In genomic region chr13:86608739-86609138, GRCh38 we compare ENCODE assay signal across 21 cellular contexts.
"Had no signal": no experiment of that assay in that cellular context is flagged by ENCODE, and none has a peak within 500 bp of the region (broad histone marks: within the 10 kb centered on the region; RNA-seq: fewer than 3 reads in every experiment).

No MANE protein-coding gene starts in this region.

- H3K4me3 Mint-ChIP-seq: activated B cell treated with CpG ODN at 0.5 μM for 24 hours; activated CD4-positive, alpha-beta T cell treated with anti-CD3 and anti-CD28 coated beads for 36 hours; activated naive CD8-positive, alpha-beta T cell treated with anti-CD3 and anti-CD28 coated beads for 36 hours; central memory CD8-positive, alpha-beta T cell; memory B cell; natural killer cell treated with Interleukin-12 subunit alpha and Interleukin-12 subunit beta and Interleukin-15 and Interleukin-18, amount 100 ng/mL, for 72 hours had no signal

- H3K27me3 Mint-ChIP-seq: activated B cell treated with CpG ODN at 0.5 μM for 24 hours; activated CD4-positive, alpha-beta T cell treated with anti-CD3 and anti-CD28 coated beads for 36 hours; activated naive CD8-positive, alpha-beta T cell treated with anti-CD3 and anti-CD28 coated beads for 36 hours; central memory CD8-positive, alpha-beta T cell; memory B cell; natural killer cell treated with Interleukin-12 subunit alpha and Interleukin-12 subunit beta and Interleukin-15 and Interleukin-18, amount 100 ng/mL, for 72 hours had no signal

- H3K4me1 Mint-ChIP-seq: activated B cell treated with CpG ODN at 0.5 μM for 24 hours; activated CD4-positive, alpha-beta T cell treated with anti-CD3 and anti-CD28 coated beads for 36 hours; activated naive CD8-positive, alpha-beta T cell treated with anti-CD3 and anti-CD28 coated beads for 36 hours; central memory CD8-positive, alpha-beta T cell; memory B cell had no signal

- H3K36me3 Mint-ChIP-seq: activated naive CD8-positive, alpha-beta T cell treated with anti-CD3 and anti-CD28 coated beads for 36 hours; memory B cell had no signal

- H3K27ac Mint-ChIP-seq: activated B cell treated with CpG ODN at 0.5 μM for 24 hours; activated CD4-positive, alpha-beta T cell treated with anti-CD3 and anti-CD28 coated beads for 36 hours; activated naive CD8-positive, alpha-beta T cell treated with anti-CD3 and anti-CD28 coated beads for 36 hours; memory B cell; natural killer cell treated with Interleukin-12 subunit alpha and Interleukin-12 subunit beta and Interleukin-15 and Interleukin-18, amount 100 ng/mL, for 72 hours had no signal

- H3K9me3 Mint-ChIP-seq: activated naive CD8-positive, alpha-beta T cell treated with anti-CD3 and anti-CD28 coated beads for 36 hours had no signal

- ATAC-seq: activated CD4-positive, alpha-beta T cell treated with anti-CD3 and anti-CD28 coated beads for 36 hours; gastrocnemius medialis; heart left ventricle; left colon; natural killer cell treated with Interleukin-12 subunit alpha and Interleukin-12 subunit beta and Interleukin-15 and Interleukin-18, amount 100 ng/mL, for 72 hours; pancreas; right cardiac atrium; stimulated activated naive CD8-positive, alpha-beta T cell treated with anti-CD3 and anti-CD28 coated beads, Interleukin-15, Interleukin-2, amounts not matched to agents 100 U/mL and 50 U/mL, for 24 hours had no signal

- FAIRE-seq: keratinocyte, pancreas had no signal

- DNase-seq: activated B cell treated with CpG ODN at 0.5 μM for 24 hours; activated CD4-positive, alpha-beta T cell treated with anti-CD3 and anti-CD28 coated beads for 36 hours; activated CD4-positive, alpha-beta T cell treated with anti-CD3 and anti-CD28 coated beads, Interleukin-2, amount 50 U/mL, for 4 hours; activated naive CD4-positive, alpha-beta T cell treated with Interleukin-2 at 50 U/mL for 16 hours; activated naive CD8-positive, alpha-beta T cell treated with anti-CD3 and anti-CD28 coated beads for 36 hours; activated T-cell treated with anti-CD3 and anti-CD28 coated beads, Interleukin-2, amount 50 U/mL, for 48 hours; amniotic stem cell; esophagus squamous epithelium; gastrocnemius medialis; heart left ventricle; left colon; pancreas; right cardiac atrium; stimulated activated CD4-positive, alpha-beta T cell treated with anti-CD3 and anti-CD28 coated beads, Interleukin-4, amount 100 ng/mL, for 24 hours; stimulated activated naive CD8-positive, alpha-beta T cell treated with anti-CD3 and anti-CD28 coated beads, Interleukin-15, Interleukin-2, amounts not matched to agents 100 U/mL and 50 U/mL, for 24 hours; T-helper 9 cell; upper lobe of left lung had no signal
